16 cellular contexts compared by ENCODE assay signal in the genomic region with DNA sequence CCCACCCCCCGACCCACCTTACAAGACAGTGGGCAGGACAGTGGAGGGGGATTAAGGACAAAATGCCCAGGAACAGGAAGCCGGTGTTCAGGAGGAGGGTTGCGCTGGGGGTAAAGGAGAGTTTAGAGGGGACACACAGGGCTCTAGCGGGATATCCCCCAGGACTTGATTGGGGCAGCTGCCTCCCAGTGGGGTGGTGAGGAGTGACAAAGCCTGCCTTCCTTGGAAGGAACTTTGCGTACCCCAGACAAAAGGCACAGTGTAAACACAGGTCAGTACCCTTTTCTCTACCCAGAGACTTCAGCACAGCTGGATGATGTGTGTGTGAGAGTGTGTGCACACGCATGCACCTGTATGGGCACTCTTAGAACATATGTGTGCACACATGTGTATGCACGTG. TPM values are rescaled to one million over a fixed set of nuclear protein-coding genes. Genes with fewer than 3 reads are reported as not detected.
DNase-seq lines count a peak whose midpoint lies in the region; ATAC-seq and TF ChIP-seq lines count a peak whose summit lies in the region.
"Had no signal": no experiment of that assay in that cellular context is flagged by ENCODE, and none has a peak within 500 bp of the region (broad histone marks: within the 10 kb centered on the region; RNA-seq: fewer than 3 reads in every experiment).

No MANE protein-coding gene starts in this region.

- H2BK120ac ChIP-seq in mesendoderm (ENCODE audit: low read depth, low read length): no peak overlapping the region

- no peak overlapping the region for H2AK5ac ChIP-seq in mesendoderm (ENCODE audit: low read length)

- no peak overlapping the region for H3K4me3 Mint-ChIP-seq in MCF 10A (ENCODE audit: unreplicated experiment)
- no peak overlapping the region for H3K4me3 Mint-ChIP-seq in stimulated activated effector memory CD8-positive, alpha-beta T cell treated with anti-CD3 and anti-CD28 coated beads, Interleukin-12 subunit alpha, Interleukin-12 subunit beta, amount 100 ng/mL, for 72 hours
- H3K4me3 Mint-ChIP-seq: CD8-positive, alpha-beta T cell had no signal

- no peak overlapping the region for H3K4me3 ChIP-seq in breast epithelium
- no peak overlapping the region for H3K4me3 ChIP-seq in OCI-LY7 (ENCODE audit: low read depth, low read length, poor library complexity, severe bottlenecking)
- no peak overlapping the region for H3K4me3 ChIP-seq in mesendoderm (ENCODE audit: low read length)
- no peak overlapping the region for H3K4me3 ChIP-seq in PC-3 (ENCODE audit: low read length)
- H3K4me3 ChIP-seq: A549, HAP-1 had no signal

- WGBS in mesendoderm (ENCODE audit: extremely low coverage, insufficient coverage, low lambda C conversion rate): no CpG with 5 or more reads among the region's 7 CpGs

- H4K20me1 ChIP-seq in OCI-LY7 (ENCODE audit: insufficient read depth, low read length): no peaks in the 10 kb centered on the region
- no peaks in the 10 kb centered on the region for H4K20me1 ChIP-seq in PC-3 (ENCODE audit: low read length)

- H3K36me3 ChIP-seq in breast epithelium: no peaks in the 10 kb centered on the region
- no peaks in the 10 kb centered on the region for H3K36me3 ChIP-seq in OCI-LY7 (ENCODE audit: insufficient read depth, low read length)
- no peaks in the 10 kb centered on the region for H3K36me3 ChIP-seq in mesendoderm (ENCODE audit: control insufficient read depth, insufficient read depth, low read length)
- H3K36me3 ChIP-seq in PC-3 (ENCODE audit: low read depth, low read length): peaks cover 4% of the 10 kb centered on the region; the same call in 1 of the 2 replicates
- H3K36me3 ChIP-seq: HAP-1 had no signal

- POLR2A ChIA-PET in MCF 10A (lab: Yijun Ruan, JAX) (no interaction called here), OCI-LY7 (lab: Charles Lee) (interaction anchor here (0.6 to 1.1 kb wide), 5 partner anchors 15 to 93 kb away, joined by 3 to 7 read pairs (median 3); no protein-coding TSS in a partner anchor), PC-3 (lab: Charles Lee; ENCODE audit: unreplicated experiment) (no interaction called here)

- H3K36me3 Mint-ChIP-seq in MCF 10A (ENCODE audit: insufficient read depth, unreplicated experiment): peaks cover 6% of the 10 kb centered on the region
- H3K36me3 Mint-ChIP-seq in stimulated activated effector memory CD8-positive, alpha-beta T cell treated with anti-CD3 and anti-CD28 coated beads, Interleukin-12 subunit alpha, Interleukin-12 subunit beta, amount 100 ng/mL, for 72 hours: no peaks in the 10 kb centered on the region
- H3K36me3 Mint-ChIP-seq: CD8-positive, alpha-beta T cell had no signal

- no peaks in the 10 kb centered on the region for H3K27me3 Mint-ChIP-seq in MCF 10A (ENCODE audit: insufficient read depth, unreplicated experiment)

- no peaks in the 10 kb centered on the region for H3K79me1 ChIP-seq in mesendoderm (ENCODE audit: low read length)

- no peak overlapping the region for H3K18ac ChIP-seq in mesendoderm (ENCODE audit: low read length)

- no peak overlapping the region for H3K9ac ChIP-seq in mesendoderm (ENCODE audit: low read length)
- H3K9ac ChIP-seq in PC-3 (ENCODE audit: low read length): no peak overlapping the region

- H2BK15ac ChIP-seq in mesendoderm (replicated peaks; ENCODE audit: low read depth): no peak overlapping the region

- H3K27ac ChIP-seq in breast epithelium (no peak overlapping the region), OCI-LY7 (ENCODE audit: low read depth, low read length, poor library complexity, severe bottlenecking) (no peak overlapping the region), mesendoderm (ENCODE audit: low read depth, low read length) (no peak overlapping the region), PC-3 (ENCODE audit: low read length) (no peak overlapping the region)
- H3K27ac ChIP-seq: 22Rv1 had no signal

- H3K9me3 Mint-ChIP-seq in MCF 10A (ENCODE audit: unreplicated experiment): no peaks in the 10 kb centered on the region
- no peaks in the 10 kb centered on the region for H3K9me3 Mint-ChIP-seq in stimulated activated effector memory CD8-positive, alpha-beta T cell treated with anti-CD3 and anti-CD28 coated beads, Interleukin-12 subunit alpha, Interleukin-12 subunit beta, amount 100 ng/mL, for 72 hours
- H3K9me3 Mint-ChIP-seq: CD8-positive, alpha-beta T cell had no signal

- H3K79me2 ChIP-seq in OCI-LY7 (ENCODE audit: insufficient read depth, low read depth, low read length) (no peaks in the 10 kb centered on the region), mesendoderm (ENCODE audit: control insufficient read depth, insufficient read depth, low read length) (no peaks in the 10 kb centered on the region), PC-3 (ENCODE audit: low read length) (0 out of 2 replicates have a peak, but pooled peaks cover 10% of the 10 kb centered on the region)

- H3K27ac Mint-ChIP-seq in MCF 10A (ENCODE audit: low read depth, unreplicated experiment): peak overlapping the region; percentile 21
- no peak overlapping the region for H3K27ac Mint-ChIP-seq in stimulated activated effector memory CD8-positive, alpha-beta T cell treated with anti-CD3 and anti-CD28 coated beads, Interleukin-12 subunit alpha, Interleukin-12 subunit beta, amount 100 ng/mL, for 72 hours
- H3K27ac Mint-ChIP-seq: CD8-positive, alpha-beta T cell had no signal

- no peaks in the 10 kb centered on the region for H3K9me3 ChIP-seq in breast epithelium
- no peaks in the 10 kb centered on the region for H3K9me3 ChIP-seq in OCI-LY7 (ENCODE audit: low read length)
- H3K9me3 ChIP-seq in PC-3 (ENCODE audit: low read length): no peaks in the 10 kb centered on the region
- H3K9me3 ChIP-seq: A549, HAP-1 had no signal

- no peak overlapping the region for H4K5ac ChIP-seq in mesendoderm (ENCODE audit: low read length)

- H3K4me1 ChIP-seq in breast epithelium (no peaks in the 10 kb centered on the region), OCI-LY7 (ENCODE audit: insufficient read depth, low read length, poor library complexity, severe bottlenecking) (peaks cover 47% of the 10 kb centered on the region), mesendoderm (ENCODE audit: control insufficient read depth, low read depth, low read length) (peaks cover 2% of the 10 kb centered on the region), PC-3 (ENCODE audit: insufficient read depth, low read length) (peaks cover 29% of the 10 kb centered on the region)
- H3K4me1 ChIP-seq: HAP-1 had no signal

- no peak overlapping the region for H3K4ac ChIP-seq in mesendoderm (ENCODE audit: low read depth, low read length)

- no peak overlapping the region for H3K23ac ChIP-seq in mesendoderm (ENCODE audit: low read length)

- H3K4me1 Mint-ChIP-seq in MCF 10A (ENCODE audit: insufficient read depth, unreplicated experiment): peaks cover 55% of the 10 kb centered on the region
- no peaks in the 10 kb centered on the region for H3K4me1 Mint-ChIP-seq in stimulated activated effector memory CD8-positive, alpha-beta T cell treated with anti-CD3 and anti-CD28 coated beads, Interleukin-12 subunit alpha, Interleukin-12 subunit beta, amount 100 ng/mL, for 72 hours

- no peaks in the 10 kb centered on the region for H3K27me3 ChIP-seq in breast epithelium
- no peaks in the 10 kb centered on the region for H3K27me3 ChIP-seq in mesendoderm (ENCODE audit: insufficient read depth, low read length, poor library complexity)
- H3K27me3 ChIP-seq in PC-3 (ENCODE audit: low read length): no peaks in the 10 kb centered on the region

- CTCF ChIA-PET in MCF 10A (lab: Yijun Ruan, JAX): no interaction called here
- CTCF ChIA-PET in OCI-LY7 (lab: Charles Lee; ENCODE audit: unreplicated experiment): no interaction called here
- CTCF ChIA-PET in PC-3 (lab: Charles Lee): no interaction called here

- H2AFZ ChIP-seq in OCI-LY7 (ENCODE audit: low read length): peak overlapping the region; percentile 77; the same call in 1 of the 2 replicates
- no peak overlapping the region for H2AFZ ChIP-seq in PC-3 (ENCODE audit: low read length)

- H3K56ac ChIP-seq in mesendoderm (ENCODE audit: low read length): peak overlapping the region; percentile 63

- ATAC-seq in stimulated activated effector memory CD8-positive, alpha-beta T cell treated with anti-CD3 and anti-CD28 coated beads, Interleukin-12 subunit alpha, Interleukin-12 subunit beta, amount 100 ng/mL, for 72 hours: peak; percentile 20
- ATAC-seq in PC-3: no peak
- no peak for ATAC-seq in GM18870 (IDR thresholded peaks at IDR 0.05; ENCODE audit: unreplicated experiment)
- ATAC-seq: CD8-positive, alpha-beta T cell had no signal

- H4K8ac ChIP-seq in mesendoderm (ENCODE audit: low read depth, low read length): no peak overlapping the region

- BruUV-seq in MCF 10A (replicated peaks; lab: Mats Ljungman, UMichigan) (no TSS peak), OCI-LY7 (replicated peaks; lab: Mats Ljungman, UMichigan) (no TSS peak), PC-3 (replicated peaks; lab: Mats Ljungman, UMichigan) (no TSS peak)

- H3K9me2 ChIP-seq in OCI-LY7 (ENCODE audit: insufficient read depth, low read length) (no peaks in the 10 kb centered on the region), PC-3 (replicated peaks; ENCODE audit: low read length) (no peaks in the 10 kb centered on the region)

- H3K4me2 ChIP-seq in OCI-LY7 (ENCODE audit: low read length) (no peak overlapping the region), mesendoderm (ENCODE audit: low read length) (no peak overlapping the region), PC-3 (ENCODE audit: low read length) (no peak overlapping the region)
- H3K4me2 ChIP-seq: A549 had no signal

- no peaks in the 10 kb centered on the region for H3F3A ChIP-seq in PC-3 (ENCODE audit: low read length, unreplicated experiment)

- TF ChIP-seq CTCF in MCF 10A (IDR thresholded peaks at IDR 0.05; ENCODE audit: unreplicated experiment): no peak
- no peak for TF ChIP-seq CTCF in breast epithelium (IDR thresholded peaks at IDR 0.05)
- no peak for TF ChIP-seq CTCF in OCI-LY7 (conservative IDR thresholded peaks at IDR 0.05; ENCODE audit: low read length)
- TF ChIP-seq CTCF in PC-3 (conservative IDR thresholded peaks at IDR 0.05; ENCODE audit: low read depth, low read length): no peak

- intact Hi-C loops in MCF 10A (cut with micrococcal nuclease) (no loop called here), breast epithelium (cut with DNase I; ENCODE audit: low total_unique reads) (no loop called here), OCI-LY7 (cut with micrococcal nuclease; ENCODE audit: unreplicated experiment) (no loop called here), PC-3 (cut with micrococcal nuclease) (no loop called here)

- H2BK5ac ChIP-seq in mesendoderm (ENCODE audit: low read length): no peak overlapping the region

- no peak for TF ChIP-seq POLR2A in breast epithelium (IDR thresholded peaks at IDR 0.05)

- no peak for DNase-seq in MCF 10A (ENCODE audit: unreplicated experiment)
- no peak for DNase-seq in breast epithelium (ENCODE audit: low spot score in 2 of 2)
- no peak for DNase-seq in OCI-LY7 (ENCODE audit: low spot score)
- DNase-seq in mesendoderm: no peak
- DNase-seq in stimulated activated effector memory CD8-positive, alpha-beta T cell treated with anti-CD3 and anti-CD28 coated beads, Interleukin-12 subunit alpha, Interleukin-12 subunit beta, amount 100 ng/mL, for 72 hours (ENCODE audit: low spot score in 2 of 2): no peak
- DNase-seq in NCI-H2227 treated with DMSO at 0.1 percent for 48 hours (lab: John Stamatoyannopoulos, UW): no peak
- no peak for DNase-seq in PC-3
- DNase-seq: AML-193; Calu3; CD8-positive, alpha-beta T cell; DMS79 treated with DMSO at 0.1 percent for 48 hours; GF-D8 had no signal

RNA-seq across cellular contexts. Expression of gene BCAR3, which starts 51.7 kb away (rescaled TPM):
- total RNA-seq in MCF 10A (2022) (83.6 and 130 TPM in 2 replicates), breast epithelium (10 to 100 TPM; 26.7 to 42.7 (median 30.2) TPM), OCI-LY7 (2022) (18.8 and 24.2 TPM in 2 replicates), PC-3 (2014; rRNA removed) (169 and 171 TPM in 2 replicates)
- 12.0 and 16.3 TPM in 2 replicates for total RNA-seq in OCI-LY7 (2014; rRNA removed; shearing (Covaris generic))
- polyA plus RNA-seq in mesendoderm (2013, experiment 1 of 2): 23.5 TPM
- polyA plus RNA-seq in mesendoderm (2013, experiment 2 of 2): 23.0 TPM
